32 cellular contexts compared by ENCODE assay signal in the genomic region with DNA sequence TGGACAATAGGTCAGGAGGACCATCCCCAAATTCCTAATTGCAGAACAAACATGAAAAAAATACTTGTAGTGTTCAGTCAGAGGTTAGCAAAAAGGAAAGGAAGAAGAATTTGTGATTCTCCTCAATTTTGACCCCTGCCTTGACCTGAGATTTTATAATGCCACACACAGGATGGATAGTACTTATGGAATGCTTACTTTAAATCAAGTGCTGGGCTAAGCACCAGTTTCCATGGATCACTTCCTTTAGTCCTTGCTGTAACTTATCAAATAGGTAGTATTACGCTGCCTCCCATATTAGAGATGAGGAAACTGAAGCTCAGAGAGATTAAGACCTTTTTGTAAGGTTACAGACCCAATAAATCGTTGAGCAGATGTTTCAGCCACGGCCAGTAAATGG.
A peak's percentile ranks its signal among the peaks of the same experiment; 100 is the strongest.
DNase-seq lines count a peak whose midpoint lies in the region; ATAC-seq, FAIRE-seq and TF ChIP-seq lines count a peak whose summit lies in the region.
"Had no signal": no experiment of that assay in that cellular context is flagged by ENCODE, and none has a peak within 500 bp of the region (broad histone marks: within the 10 kb centered on the region; RNA-seq: fewer than 3 reads in every experiment).

No MANE protein-coding gene starts in this region.

- H2AFZ ChIP-seq in endothelial cell of umbilical vein (ENCODE audit: low read depth, low read length): no peak overlapping the region
- H2AFZ ChIP-seq in parathyroid adenoma: peak overlapping the region; percentile 64

- DNase-seq in HS-5 (ENCODE audit: low read depth): peak; percentile 24
- peak; percentile 22 for DNase-seq in endothelial cell of umbilical vein (ENCODE audit: low read depth, low spot score)
- DNase-seq in tibial artery: no peak
- no peak for DNase-seq in amniotic stem cell (lab: John Stamatoyannopoulos, UW)
- DNase-seq in foreskin keratinocyte: no peak
- DNase-seq: activated CD4-positive, alpha-beta T cell treated with anti-CD3 and anti-CD28 coated beads for 1 hour; activated CD8-positive, alpha-beta memory T cell treated with anti-CD3 and anti-CD28 coated beads, Interleukin-2, amount 50 U/mL, for 48 hours; activated CD8-positive, alpha-beta T cell treated with anti-CD3 and anti-CD28 coated beads for 36 hours; activated naive CD4-positive, alpha-beta T cell treated with Interleukin-2 at 50 U/mL for 16 hours; C1 segment of cervical spinal cord; cerebellar nuclear complex; dorsolateral prefrontal cortex; kidney glomerular epithelial cell; MM.1S; NCI-H1105 treated with DMSO at 0.1 percent for 48 hours; NCI-H1930; NCI-H2171 treated with DMSO at 0.1 percent for 48 hours; NCI-H526 treated with DMSO at 0.1 percent for 48 hours; NK-92 treated with Interleukin-12 subunit alpha and Interleukin-12 subunit beta, amount 100 ng/mL, for 24 hours; retina; SHP77 treated with DMSO at 0.1 percent for 48 hours; stimulated activated CD4-positive, alpha-beta T cell treated with anti-CD3 and anti-CD28 coated beads, Interleukin-12 subunit alpha, Interleukin-12 subunit beta, amount 100 ng/mL, for 4 hours; stimulated activated CD4-positive, alpha-beta T cell treated with anti-CD3 and anti-CD28 coated beads, Interleukin-2, amount 100 ng/mL, for 48 hours; stimulated activated naive CD8-positive, alpha-beta T cell treated with anti-CD3 and anti-CD28 coated beads, Interleukin-15, amount 100 ng/mL, for 72 hours; transverse colon had no signal

- CTCF ChIA-PET in endothelial cell of umbilical vein (lab: Charles Lee): interaction anchor here (1.2 to 1.8 kb wide), 2 partner anchors 16 to 25 kb away, joined by 3 to 5 read pairs; no protein-coding TSS in a partner anchor

- H3K4me3 ChIP-seq in endothelial cell of umbilical vein (replicated peaks in 1 of 3; ENCODE audit: insufficient read depth in 1 of 3, low read depth in 1 of 3, low read length in 3 of 3) (no peak overlapping the region), parathyroid adenoma (ENCODE audit: low read depth, low read length) (no peak overlapping the region), tibial artery (no peak overlapping the region)
- H3K4me3 ChIP-seq: dorsolateral prefrontal cortex, HAP-1, transverse colon had no signal

- H3K9ac ChIP-seq in endothelial cell of umbilical vein (replicated peaks; ENCODE audit: extremely low read depth, insufficient read depth, low read length) (no peak overlapping the region), parathyroid adenoma (no peak overlapping the region)
- H3K9ac ChIP-seq: KMS-11 had no signal

- ATAC-seq in HG03196 (IDR thresholded peaks at IDR 0.05; ENCODE audit: unreplicated experiment) (no peak), foreskin keratinocyte (no peak)
- ATAC-seq: activated CD8-positive, alpha-beta T cell treated with anti-CD3 and anti-CD28 coated beads for 36 hours; natural killer cell treated with Interleukin-12 subunit alpha and Interleukin-12 subunit beta and Interleukin-15 and Interleukin-18, amount 100 ng/mL, for 72 hours; stimulated activated naive CD8-positive, alpha-beta T cell treated with anti-CD3 and anti-CD28 coated beads, Interleukin-15, amount 100 ng/mL, for 72 hours had no signal

- H3K9me1 ChIP-seq in endothelial cell of umbilical vein (replicated peaks; ENCODE audit: control insufficient read depth, extremely low read depth, insufficient read depth, low read length): no peaks in the 10 kb centered on the region

- no peak for FAIRE-seq in endothelial cell of umbilical vein (lab: Jason Lieb, UNC)
- FAIRE-seq: GM12892 had no signal

- dilution Hi-C loops in endothelial cell of umbilical vein (cut with MboI; ENCODE audit: extremely low pct_ligation_motif_present, low sequenced_read_pairs): no loop called here

- no peaks in the 10 kb centered on the region for H4K20me1 ChIP-seq in endothelial cell of umbilical vein (replicated peaks; ENCODE audit: control insufficient read depth, extremely low read depth, insufficient read depth, low read length)

- TF ChIP-seq CTCF in endothelial cell of umbilical vein (IDR thresholded peaks at IDR 0.05; ENCODE audit: extremely low read depth in 1 of 2, insufficient read depth in 1 of 2, low read depth in 1 of 2, low read length in 2 of 2) (no peak), parathyroid adenoma (IDR thresholded peaks at IDR 0.05) (no peak), tibial artery (IDR thresholded peaks at IDR 0.05) (no peak), foreskin keratinocyte (conservative IDR thresholded peaks at IDR 0.05) (no peak)

- H3K27me3 ChIP-seq in endothelial cell of umbilical vein (ENCODE audit: control insufficient read depth in 2 of 2, insufficient read depth in 2 of 2, low read length in 2 of 2) (no peaks in the 10 kb centered on the region), parathyroid adenoma (ENCODE audit: control insufficient read depth, insufficient read depth, low read length) (no peaks in the 10 kb centered on the region), tibial artery (no peaks in the 10 kb centered on the region), foreskin keratinocyte (no peaks in the 10 kb centered on the region)
- H3K27me3 ChIP-seq: dorsolateral prefrontal cortex, transverse colon had no signal

- no peak for TF ChIP-seq POLR2A in endothelial cell of umbilical vein (IDR thresholded peaks at IDR 0.05; ENCODE audit: low read depth, low read length)

- H3K36me3 ChIP-seq in endothelial cell of umbilical vein (ENCODE audit: control insufficient read depth in 2 of 2, extremely low read depth in 1 of 2, insufficient read depth in 2 of 2, low read length in 2 of 2): no peaks in the 10 kb centered on the region
- H3K36me3 ChIP-seq in parathyroid adenoma (ENCODE audit: control insufficient read depth, insufficient read depth, low read length): no peaks in the 10 kb centered on the region
- peaks cover 0 to 7% (median 0%) of the 10 kb centered on the region in 3 donors for H3K36me3 ChIP-seq in tibial artery
- H3K36me3 ChIP-seq: HAP-1, transverse colon had no signal

- H3K9me3 ChIP-seq in endothelial cell of umbilical vein (replicated peaks; ENCODE audit: control insufficient read depth, insufficient read depth, low read length) (no peaks in the 10 kb centered on the region), parathyroid adenoma (ENCODE audit: control insufficient read depth, low read length) (no peaks in the 10 kb centered on the region), tibial artery (no peaks in the 10 kb centered on the region)
- H3K9me3 ChIP-seq: HAP-1, transverse colon had no signal

- no TSS peak for BruUV-seq in endothelial cell of umbilical vein (replicated peaks; lab: Mats Ljungman, UMichigan)

- POLR2A ChIA-PET in endothelial cell of umbilical vein (lab: Charles Lee): no interaction called here

- no peak overlapping the region for H3K27ac ChIP-seq in endothelial cell of umbilical vein (ENCODE audit: insufficient read depth, low read depth, low read length)
- peak overlapping the region; percentile 79 for H3K27ac ChIP-seq in parathyroid adenoma
- H3K27ac ChIP-seq in tibial artery: peak overlapping the region; percentile 23 to 40
- H3K27ac ChIP-seq in foreskin keratinocyte: no peak overlapping the region
- H3K27ac ChIP-seq: HL-60, KMS-11 had no signal

- H3K79me2 ChIP-seq in endothelial cell of umbilical vein (ENCODE audit: control insufficient read depth, insufficient read depth, low read length) (no peaks in the 10 kb centered on the region), parathyroid adenoma (peaks cover 6% of the 10 kb centered on the region)

- H3K4me2 ChIP-seq in endothelial cell of umbilical vein (ENCODE audit: insufficient read depth, low read length) (no peak overlapping the region), parathyroid adenoma (ENCODE audit: low read length) (no peak overlapping the region)
- H3K4me2 ChIP-seq: KMS-11 had no signal

- intact Hi-C loops in endothelial cell of umbilical vein (cut with micrococcal nuclease): no loop called here
- intact Hi-C loops in tibial artery (cut with DNase I; ENCODE audit: low total_unique reads): no loop called here

- peaks cover 21% of the 10 kb centered on the region for H3K4me1 ChIP-seq in endothelial cell of umbilical vein (ENCODE audit: control insufficient read depth, extremely low read depth, insufficient read depth, low read length)
- peaks cover 39% of the 10 kb centered on the region for H3K4me1 ChIP-seq in parathyroid adenoma
- peaks cover 0 to 61% (median 22%) of the 10 kb centered on the region in 4 donors for H3K4me1 ChIP-seq in tibial artery
- H3K4me1 ChIP-seq in foreskin keratinocyte: no peaks in the 10 kb centered on the region
- H3K4me1 ChIP-seq: HAP-1 had no signal

TF ChIP-seq in endothelial cell of umbilical vein, 7 proteins besides CTCF, POLR2A, EP300 and RAD21:
- TF ChIP-seq, protein P1, sequence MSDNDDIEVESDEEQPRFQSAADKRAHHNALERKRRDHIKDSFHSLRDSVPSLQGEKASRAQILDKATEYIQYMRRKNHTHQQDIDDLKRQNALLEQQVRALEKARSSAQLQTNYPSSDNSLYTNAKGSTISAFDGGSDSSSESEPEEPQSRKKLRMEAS (IDR thresholded peaks at IDR 0.05; ENCODE audit: insufficient read depth, insufficient read length): no peak
- TF ChIP-seq JUN (IDR thresholded peaks at IDR 0.05; ENCODE audit: borderline replicate concordance, insufficient read depth, insufficient read length, low read depth) (no peak), POLR2AphosphoS5 (IDR thresholded peaks at IDR 0.05; ENCODE audit: insufficient read depth, low read depth, low read length) (no peak), GATA2 (IDR thresholded peaks at IDR 0.05; ENCODE audit: insufficient read depth, insufficient read length, low read depth, low read length) (no peak), FOS (IDR thresholded peaks at IDR 0.05; ENCODE audit: borderline replicate concordance, insufficient read depth, low read length) (no peak), EZH2 (IDR thresholded peaks at IDR 0.05; ENCODE audit: borderline replicate concordance, low read depth, low read length, severe bottlenecking) (no peak), MYC (IDR thresholded peaks at IDR 0.05; ENCODE audit: low read depth, low read length) (no peak)

Comparison
In these comparisons a context has a peak if more than half of its experiments do, and no peak if none do; other contexts are left out.
1. DNase-seq: peak in HS-5 (single experiment) and endothelial cell of umbilical vein (single experiment); none in tibial artery (0 of 2), amniotic stem cell (single experiment) and foreskin keratinocyte (0 of 2).
2. H3K27ac ChIP-seq: peak in parathyroid adenoma (single experiment) and tibial artery (2 of 2); none in endothelial cell of umbilical vein (single experiment) and foreskin keratinocyte (single experiment).